In genomic region chr2:32856891-32857290, GRCh38 we compare ENCODE assay signal across 16 cellular contexts.
DNase-seq lines count a peak whose midpoint lies in the region; ATAC-seq and TF ChIP-seq lines count a peak whose summit lies in the region.
"Had no signal": no experiment of that assay in that cellular context is flagged by ENCODE, and none has a peak within 500 bp of the region (broad histone marks: within the 10 kb centered on the region; RNA-seq: fewer than 3 reads in every experiment).

No MANE protein-coding gene starts in this region.

- peak; percentile 11 for DNase-seq in NCI-H2107 treated with DMSO at 0.1 percent for 48 hours (lab: John Stamatoyannopoulos, UW; ENCODE audit: unreplicated experiment)
- no peak for DNase-seq in NCI-H2107 (lab: John Stamatoyannopoulos, UW)
- peak; percentile 56 for DNase-seq in A673 (ENCODE audit: low spot score)
- peak; percentile 50 for DNase-seq in astrocyte of the hippocampus (ENCODE audit: low read depth, low spot score)
- DNase-seq: ACHN; Caco-2; Calu3; CD4-positive, alpha-beta T cell; CD8-positive, alpha-beta T cell; DMS79 treated with DMSO at 0.1 percent for 48 hours; GF-D8 had no signal

- CTCF ChIA-PET in A673 (lab: Charles Lee), result no interaction called here

- TF ChIP-seq CTCF in A673 (conservative IDR thresholded peaks at IDR 0.05; ENCODE audit: low read depth, low read length), result no peak

- H3K27ac ChIP-seq in A673 (ENCODE audit: low read depth, low read length, poor library complexity, severe bottlenecking), result no peak overlapping the region
- H3K27ac ChIP-seq: 22Rv1; A549; BLaER1 treated with 17β-estradiol and CSF1 and Interleukin-3, amounts not matched to agents 10 nM and 100 nM; C4-2B had no signal

- H3K4me3 ChIP-seq in A673 (ENCODE audit: low read depth, low read length, poor library complexity, severe bottlenecking), result no peak overlapping the region
- H3K4me3 ChIP-seq: A549; BLaER1 treated with 17β-estradiol and CSF1 and Interleukin-3, amounts not matched to agents 10 nM and 100 nM had no signal

- no peaks in the 10 kb centered on the region for H3K9me3 ChIP-seq in A673 (ENCODE audit: low read depth, low read length, poor library complexity, severe bottlenecking)
- H3K9me3 ChIP-seq: A549, Caco-2 had no signal

- peaks cover 12% of the 10 kb centered on the region for H3K4me1 ChIP-seq in A673 (ENCODE audit: insufficient read depth, low read length, poor library complexity, severe bottlenecking)
- H3K4me1 ChIP-seq: A549; BLaER1 treated with 17β-estradiol and CSF1 and Interleukin-3, amounts not matched to agents 10 nM and 100 nM; Caco-2 had no signal

- POLR2A ChIA-PET in A673 (lab: Charles Lee; ENCODE audit: low non-redundant PET), result interaction anchor here (0.5 kb wide), 1 partner anchor 25 kb away, joined by 6 read pairs; no protein-coding TSS in a partner anchor

- intact Hi-C loops in A673 (cut with micrococcal nuclease; ENCODE audit: unreplicated experiment), result no loop called here

- no peak for ATAC-seq in HG03571 (IDR thresholded peaks at IDR 0.05; ENCODE audit: unreplicated experiment)
- ATAC-seq: A549; CD8-positive, alpha-beta T cell had no signal

- no TSS peak for BruUV-seq in A673 (replicated peaks; lab: Mats Ljungman, UMichigan)

- H3K36me3 ChIP-seq in A673 (ENCODE audit: insufficient read depth, low read length, poor library complexity, severe bottlenecking), result no peaks in the 10 kb centered on the region
- H3K36me3 ChIP-seq: BLaER1 treated with 17β-estradiol and CSF1 and Interleukin-3, amounts not matched to agents 10 nM and 100 nM had no signal

- H3K27me3 ChIP-seq in A673 (replicated peaks; ENCODE audit: insufficient read depth, low read depth, low read length, poor library complexity), result no peaks in the 10 kb centered on the region
- H3K27me3 ChIP-seq: BLaER1 treated with 17β-estradiol and CSF1 and Interleukin-3, amounts not matched to agents 10 nM and 100 nM had no signal
